Comparison of ENCODE assay signal across 25 cellular contexts in the genomic region with DNA sequence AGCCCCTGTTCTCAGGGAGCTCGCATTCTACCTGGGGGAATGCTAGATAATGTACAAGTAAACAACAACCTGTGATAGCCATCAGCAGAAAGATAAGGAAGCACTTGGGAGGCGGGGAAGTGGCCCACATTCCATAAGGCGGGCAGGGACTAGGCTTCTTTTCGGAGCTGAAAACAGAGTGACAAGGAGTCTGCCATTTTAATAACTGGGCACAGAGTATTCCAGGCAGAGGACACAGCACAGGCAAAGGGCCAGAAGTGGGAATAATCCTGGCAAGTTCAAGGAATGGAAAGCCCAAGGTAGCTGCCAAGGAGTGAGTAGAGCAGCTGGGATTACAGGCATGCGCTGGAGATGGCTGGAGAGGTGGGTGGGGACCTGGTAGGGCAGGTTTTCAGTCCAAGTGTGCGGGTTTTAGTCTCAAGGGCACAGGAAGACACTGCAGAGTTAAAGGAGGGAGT. TPM values are rescaled to one million over a fixed set of nuclear protein-coding genes. Genes with fewer than 3 reads are reported as not detected.
DNase-seq lines count a peak whose midpoint lies in the region; ATAC-seq and TF ChIP-seq lines count a peak whose summit lies in the region.
"Had no signal": no experiment of that assay in that cellular context is flagged by ENCODE, and none has a peak within 500 bp of the region (broad histone marks: within the 10 kb centered on the region; RNA-seq: fewer than 3 reads in every experiment).

No MANE protein-coding gene starts in this region.

- H2BK5ac ChIP-seq in mesenchymal stem cell (ENCODE audit: low read depth, low read length, poor library complexity, severe bottlenecking) = no peak overlapping the region

- no peak overlapping the region for H3K4ac ChIP-seq in mesenchymal stem cell (ENCODE audit: low read depth in 1 of 2, low read length in 2 of 2)

- no peak overlapping the region for H2BK15ac ChIP-seq in mesenchymal stem cell (ENCODE audit: low read depth, poor library complexity, severe bottlenecking)

- intact Hi-C loops in spleen (cut with DNase I; ENCODE audit: low total_unique reads) = no loop called here

- WGBS in mesenchymal stem cell = 79% methylated on average over 6 of the region's 6 CpGs
- WGBS in spleen, 5 donors = 68 to 88% (median 85%) methylated on average over 6 of the region's 6 CpGs

- H3K9me3 ChIP-seq in mesenchymal stem cell (ENCODE audit: control insufficient read depth, low read length) (no peaks in the 10 kb centered on the region), spleen (peaks cover 0 to 8% (median 2%) of the 10 kb centered on the region in 8 donors)
- H3K9me3 ChIP-seq: pancreas, right lobe of liver had no signal

- H3K79me1 ChIP-seq in mesenchymal stem cell (replicated peaks; ENCODE audit: low read length, poor library complexity, severe bottlenecking) = peaks cover 9% of the 10 kb centered on the region

- H2AFZ ChIP-seq in mesenchymal stem cell (ENCODE audit: low read depth, low read length) = no peak overlapping the region

- H3K18ac ChIP-seq in mesenchymal stem cell (ENCODE audit: low read depth in 1 of 2, low read length in 2 of 2) = no peak overlapping the region

- no peak overlapping the region for H3K4me3 ChIP-seq in epithelial cell of esophagus (ENCODE audit: low read length)
- no peak overlapping the region for H3K4me3 ChIP-seq in mesenchymal stem cell (ENCODE audit: insufficient read depth in 1 of 2, low read depth in 1 of 2, low read length in 2 of 2)
- no peak overlapping the region for H3K4me3 ChIP-seq in spleen
- H3K4me3 ChIP-seq: dorsolateral prefrontal cortex, pancreas, right lobe of liver, tibial nerve had no signal

- peak; percentile 16 for DNase-seq in NCI-H226
- DNase-seq in epithelial cell of esophagus (ENCODE audit: low read depth) = peak; percentile 74
- no peak for DNase-seq in mesenchymal stem cell
- no peak for DNase-seq in spleen
- no peak for DNase-seq in NCI-H2081 (lab: John Stamatoyannopoulos, UW)
- no peak for DNase-seq in NCI-H774 (lab: John Stamatoyannopoulos, UW)
- DNase-seq: activated B cell treated with CpG ODN at 0.5 μM for 24 hours; activated naive CD8-positive, alpha-beta T cell treated with anti-CD3 and anti-CD28 coated beads for 36 hours; AML-193; cerebellar nuclear complex; DMS79; dorsolateral prefrontal cortex; left ventricle myocardium superior; NCI-H1105; NCI-H2081 treated with DMSO at 0.1 percent for 48 hours; NCI-H446; pancreas; right lobe of liver; Right ventricle myocardium superior had no signal

- H3K36me3 ChIP-seq in mesenchymal stem cell (ENCODE audit: control insufficient read depth in 1 of 2, insufficient read depth in 2 of 2, low read depth in 1 of 2, low read length in 2 of 2) (peaks cover 0 to 3% of the 10 kb centered on the region in 2 experiments), spleen (no peaks in the 10 kb centered on the region)
- H3K36me3 ChIP-seq: pancreas, right lobe of liver, tibial nerve had no signal

- no peak overlapping the region for H3K9ac ChIP-seq in mesenchymal stem cell (ENCODE audit: low read length)

- peaks cover 4% of the 10 kb centered on the region for H3K4me1 ChIP-seq in mesenchymal stem cell (ENCODE audit: control insufficient read depth, insufficient read depth, low read depth, low read length)
- H3K4me1 ChIP-seq in spleen = no peaks in the 10 kb centered on the region
- H3K4me1 ChIP-seq: pancreas, right lobe of liver, tibial nerve had no signal

- peak overlapping the region; percentile 42 for H2AK5ac ChIP-seq in mesenchymal stem cell (ENCODE audit: low read length, severe bottlenecking)

- TF ChIP-seq CTCF in 22Rv1 (IDR thresholded peaks at IDR 0.05) (no peak), epithelial cell of esophagus (IDR thresholded peaks at IDR 0.05; ENCODE audit: insufficient read depth, low read depth, low read length, missing control alignments) (no peak), spleen (IDR thresholded peaks at IDR 0.05 in 8 of 11, conservative IDR thresholded peaks at IDR 0.05 in 3 of 11) (no peak)

- H3K27me3 ChIP-seq in mesenchymal stem cell (ENCODE audit: control insufficient read depth in 1 of 2, insufficient read depth in 1 of 2, low read length in 2 of 2) (no peaks in the 10 kb centered on the region), spleen (replicated peaks in 1 of 7) (peaks cover 0 to 16% (median 0%) of the 10 kb centered on the region in 7 donors)
- H3K27me3 ChIP-seq: pancreas, right lobe of liver, tibial nerve had no signal

- H3K14ac ChIP-seq in mesenchymal stem cell (ENCODE audit: low read length in 2 of 2) = no peak overlapping the region

- no peak overlapping the region for H3K4me2 ChIP-seq in mesenchymal stem cell (ENCODE audit: low read length, poor library complexity, severe bottlenecking)

- no peak overlapping the region for H3K23ac ChIP-seq in mesenchymal stem cell (ENCODE audit: low read length in 2 of 2)

- H2BK120ac ChIP-seq in mesenchymal stem cell (ENCODE audit: low read depth, low read length) = no peak overlapping the region

- peak overlapping the region; percentile 75 for H3K27ac ChIP-seq in 22Rv1
- no peak overlapping the region for H3K27ac ChIP-seq in mesenchymal stem cell (ENCODE audit: low read length, poor library complexity, severe bottlenecking)
- H3K27ac ChIP-seq in spleen = no peak overlapping the region
- H3K27ac ChIP-seq: dorsolateral prefrontal cortex, pancreas, right lobe of liver, tibial nerve had no signal

- TF ChIP-seq POLR2A in spleen (IDR thresholded peaks at IDR 0.05) = no peak

- no peak for ATAC-seq in HG02623 (IDR thresholded peaks at IDR 0.05; ENCODE audit: unreplicated experiment)
- ATAC-seq: activated T-helper 17 cell treated with anti-CD3 and anti-CD28 coated beads, Interleukin-2, amount 50 U/mL, for 72 hours; left ventricle myocardium superior; right lobe of liver had no signal

- H4K91ac ChIP-seq in mesenchymal stem cell (ENCODE audit: low read length) = no peak overlapping the region

- H4K8ac ChIP-seq in mesenchymal stem cell (ENCODE audit: low read length) = no peak overlapping the region

- peak overlapping the region in 1 of 2 experiments; percentile 23 for H2BK12ac ChIP-seq in mesenchymal stem cell (ENCODE audit: low read length in 2 of 2)

RNA-seq across cellular contexts. Expression of gene USP43, which starts 24.3 kb away (rescaled TPM):
- polyA plus RNA-seq in mesenchymal stem cell (2013, experiment 1 of 2) = 1.4 TPM
- 1.5 TPM for polyA plus RNA-seq in mesenchymal stem cell (2013, experiment 2 of 2)
- total RNA-seq in spleen = under 1 TPM; 0.14 to 0.39 (median 0.34) TPM
- polyA plus RNA-seq in spleen = under 1 TPM; 0.13 to 0.22 (median 0.17) TPM
- total RNA-seq: fibroblast of villous mesenchyme, LHCN-M2, Right ventricle myocardium superior had no signal

Comparison
In these comparisons a context has a peak if more than half of its experiments do, and no peak if none do; other contexts are left out.
1. DNase-seq: peak in NCI-H226 (single experiment) and epithelial cell of esophagus (single experiment); none in mesenchymal stem cell (single experiment), spleen (single experiment), NCI-H2081 (0 of 2) and NCI-H774 (single experiment).